In the genomic region with DNA sequence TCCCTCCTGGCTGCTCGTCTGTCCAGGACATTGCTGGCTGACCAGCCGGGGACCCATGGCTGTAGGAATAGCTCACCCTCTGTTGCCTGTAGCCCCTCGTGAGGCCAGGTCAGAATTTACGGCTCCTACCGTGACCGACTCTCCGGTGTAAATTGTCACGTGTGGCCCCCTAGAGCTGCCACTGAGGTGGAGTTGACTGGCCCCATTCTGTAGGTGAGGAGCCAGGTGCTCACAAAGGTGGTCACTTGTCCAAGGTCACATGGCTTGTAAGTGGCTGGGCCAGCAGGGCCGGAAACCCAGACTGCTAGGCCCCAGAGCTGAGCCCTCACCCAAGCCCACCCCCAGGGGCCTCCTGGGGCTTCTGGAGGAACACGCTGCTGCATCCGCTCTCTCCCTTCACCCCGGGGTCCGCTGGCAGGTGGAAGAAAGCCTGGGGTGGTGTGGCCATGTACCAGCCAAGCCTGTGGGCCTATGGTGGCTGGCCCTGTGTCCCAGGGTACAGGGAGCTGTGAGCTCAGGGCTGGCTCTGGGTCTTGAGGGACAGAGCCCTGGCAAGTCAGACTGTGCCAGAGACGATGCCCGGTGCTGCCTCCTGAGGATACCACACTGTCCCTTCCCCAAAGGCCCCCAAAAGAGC, we compare ENCODE assay signal across 1 cellular context.
TF ChIP-seq lines count a peak whose summit lies in the region.

No MANE protein-coding gene starts in this region.

TF ChIP-seq in H1, 55 proteins besides CTCF, POLR2A, EP300 and RAD21:
- no peak for TF ChIP-seq CTBP2 (IDR thresholded peaks at IDR 0.05; ENCODE audit: borderline replicate concordance, insufficient read depth, insufficient read length, low read length)
- TF ChIP-seq PHF8 (conservative IDR thresholded peaks at IDR 0.05; ENCODE audit: low read depth, low read length) = no peak
- TF ChIP-seq SIRT6 (IDR thresholded peaks at IDR 0.05; ENCODE audit: low read length) = no peak
- no peak for TF ChIP-seq KDM4A (IDR thresholded peaks at IDR 0.05; ENCODE audit: low read depth, low read length, severe bottlenecking)
- TF ChIP-seq RBBP5 (IDR thresholded peaks at IDR 0.05; ENCODE audit: borderline replicate concordance, low read depth, low read length) = no peak
- TF ChIP-seq TAF7 (optimal IDR thresholded peaks at IDR 0.05; ENCODE audit: borderline replicate concordance, low read depth, low read length) = no peak
- no peak for TF ChIP-seq SRF (IDR thresholded peaks at IDR 0.05; ENCODE audit: low read depth, low read length)
- TF ChIP-seq POU5F1 (IDR thresholded peaks at IDR 0.05; ENCODE audit: low read depth, low read length) = no peak
- no peak for TF ChIP-seq TEAD4 (IDR thresholded peaks at IDR 0.05; ENCODE audit: low read depth, low read length)
- no peak for TF ChIP-seq MAFK (IDR thresholded peaks at IDR 0.05; ENCODE audit: low read depth, low read length)
- TF ChIP-seq BRCA1 (IDR thresholded peaks at IDR 0.05; ENCODE audit: low read depth, low read length) = no peak
- TF ChIP-seq SIN3A (conservative IDR thresholded peaks at IDR 0.05 in 1 of 2, IDR thresholded peaks at IDR 0.05 in 1 of 2; ENCODE audit: low read depth in 1 of 2, low read length in 2 of 2) = no peak
- TF ChIP-seq KDM5A (IDR thresholded peaks at IDR 0.05; ENCODE audit: low read length) = no peak
- TF ChIP-seq RNF2 (IDR thresholded peaks at IDR 0.05; ENCODE audit: borderline replicate concordance, low read depth, low read length, missing control alignments, poor library complexity, severe bottlenecking) = no peak
- TF ChIP-seq, protein P1, sequence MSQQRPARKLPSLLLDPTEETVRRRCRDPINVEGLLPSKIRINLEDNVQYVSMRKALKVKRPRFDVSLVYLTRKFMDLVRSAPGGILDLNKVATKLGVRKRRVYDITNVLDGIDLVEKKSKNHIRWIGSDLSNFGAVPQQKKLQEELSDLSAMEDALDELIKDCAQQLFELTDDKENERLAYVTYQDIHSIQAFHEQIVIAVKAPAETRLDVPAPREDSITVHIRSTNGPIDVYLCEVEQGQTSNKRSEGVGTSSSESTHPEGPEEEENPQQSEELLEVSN (IDR thresholded peaks at IDR 0.05) = no peak
- TF ChIP-seq, protein P2, sequence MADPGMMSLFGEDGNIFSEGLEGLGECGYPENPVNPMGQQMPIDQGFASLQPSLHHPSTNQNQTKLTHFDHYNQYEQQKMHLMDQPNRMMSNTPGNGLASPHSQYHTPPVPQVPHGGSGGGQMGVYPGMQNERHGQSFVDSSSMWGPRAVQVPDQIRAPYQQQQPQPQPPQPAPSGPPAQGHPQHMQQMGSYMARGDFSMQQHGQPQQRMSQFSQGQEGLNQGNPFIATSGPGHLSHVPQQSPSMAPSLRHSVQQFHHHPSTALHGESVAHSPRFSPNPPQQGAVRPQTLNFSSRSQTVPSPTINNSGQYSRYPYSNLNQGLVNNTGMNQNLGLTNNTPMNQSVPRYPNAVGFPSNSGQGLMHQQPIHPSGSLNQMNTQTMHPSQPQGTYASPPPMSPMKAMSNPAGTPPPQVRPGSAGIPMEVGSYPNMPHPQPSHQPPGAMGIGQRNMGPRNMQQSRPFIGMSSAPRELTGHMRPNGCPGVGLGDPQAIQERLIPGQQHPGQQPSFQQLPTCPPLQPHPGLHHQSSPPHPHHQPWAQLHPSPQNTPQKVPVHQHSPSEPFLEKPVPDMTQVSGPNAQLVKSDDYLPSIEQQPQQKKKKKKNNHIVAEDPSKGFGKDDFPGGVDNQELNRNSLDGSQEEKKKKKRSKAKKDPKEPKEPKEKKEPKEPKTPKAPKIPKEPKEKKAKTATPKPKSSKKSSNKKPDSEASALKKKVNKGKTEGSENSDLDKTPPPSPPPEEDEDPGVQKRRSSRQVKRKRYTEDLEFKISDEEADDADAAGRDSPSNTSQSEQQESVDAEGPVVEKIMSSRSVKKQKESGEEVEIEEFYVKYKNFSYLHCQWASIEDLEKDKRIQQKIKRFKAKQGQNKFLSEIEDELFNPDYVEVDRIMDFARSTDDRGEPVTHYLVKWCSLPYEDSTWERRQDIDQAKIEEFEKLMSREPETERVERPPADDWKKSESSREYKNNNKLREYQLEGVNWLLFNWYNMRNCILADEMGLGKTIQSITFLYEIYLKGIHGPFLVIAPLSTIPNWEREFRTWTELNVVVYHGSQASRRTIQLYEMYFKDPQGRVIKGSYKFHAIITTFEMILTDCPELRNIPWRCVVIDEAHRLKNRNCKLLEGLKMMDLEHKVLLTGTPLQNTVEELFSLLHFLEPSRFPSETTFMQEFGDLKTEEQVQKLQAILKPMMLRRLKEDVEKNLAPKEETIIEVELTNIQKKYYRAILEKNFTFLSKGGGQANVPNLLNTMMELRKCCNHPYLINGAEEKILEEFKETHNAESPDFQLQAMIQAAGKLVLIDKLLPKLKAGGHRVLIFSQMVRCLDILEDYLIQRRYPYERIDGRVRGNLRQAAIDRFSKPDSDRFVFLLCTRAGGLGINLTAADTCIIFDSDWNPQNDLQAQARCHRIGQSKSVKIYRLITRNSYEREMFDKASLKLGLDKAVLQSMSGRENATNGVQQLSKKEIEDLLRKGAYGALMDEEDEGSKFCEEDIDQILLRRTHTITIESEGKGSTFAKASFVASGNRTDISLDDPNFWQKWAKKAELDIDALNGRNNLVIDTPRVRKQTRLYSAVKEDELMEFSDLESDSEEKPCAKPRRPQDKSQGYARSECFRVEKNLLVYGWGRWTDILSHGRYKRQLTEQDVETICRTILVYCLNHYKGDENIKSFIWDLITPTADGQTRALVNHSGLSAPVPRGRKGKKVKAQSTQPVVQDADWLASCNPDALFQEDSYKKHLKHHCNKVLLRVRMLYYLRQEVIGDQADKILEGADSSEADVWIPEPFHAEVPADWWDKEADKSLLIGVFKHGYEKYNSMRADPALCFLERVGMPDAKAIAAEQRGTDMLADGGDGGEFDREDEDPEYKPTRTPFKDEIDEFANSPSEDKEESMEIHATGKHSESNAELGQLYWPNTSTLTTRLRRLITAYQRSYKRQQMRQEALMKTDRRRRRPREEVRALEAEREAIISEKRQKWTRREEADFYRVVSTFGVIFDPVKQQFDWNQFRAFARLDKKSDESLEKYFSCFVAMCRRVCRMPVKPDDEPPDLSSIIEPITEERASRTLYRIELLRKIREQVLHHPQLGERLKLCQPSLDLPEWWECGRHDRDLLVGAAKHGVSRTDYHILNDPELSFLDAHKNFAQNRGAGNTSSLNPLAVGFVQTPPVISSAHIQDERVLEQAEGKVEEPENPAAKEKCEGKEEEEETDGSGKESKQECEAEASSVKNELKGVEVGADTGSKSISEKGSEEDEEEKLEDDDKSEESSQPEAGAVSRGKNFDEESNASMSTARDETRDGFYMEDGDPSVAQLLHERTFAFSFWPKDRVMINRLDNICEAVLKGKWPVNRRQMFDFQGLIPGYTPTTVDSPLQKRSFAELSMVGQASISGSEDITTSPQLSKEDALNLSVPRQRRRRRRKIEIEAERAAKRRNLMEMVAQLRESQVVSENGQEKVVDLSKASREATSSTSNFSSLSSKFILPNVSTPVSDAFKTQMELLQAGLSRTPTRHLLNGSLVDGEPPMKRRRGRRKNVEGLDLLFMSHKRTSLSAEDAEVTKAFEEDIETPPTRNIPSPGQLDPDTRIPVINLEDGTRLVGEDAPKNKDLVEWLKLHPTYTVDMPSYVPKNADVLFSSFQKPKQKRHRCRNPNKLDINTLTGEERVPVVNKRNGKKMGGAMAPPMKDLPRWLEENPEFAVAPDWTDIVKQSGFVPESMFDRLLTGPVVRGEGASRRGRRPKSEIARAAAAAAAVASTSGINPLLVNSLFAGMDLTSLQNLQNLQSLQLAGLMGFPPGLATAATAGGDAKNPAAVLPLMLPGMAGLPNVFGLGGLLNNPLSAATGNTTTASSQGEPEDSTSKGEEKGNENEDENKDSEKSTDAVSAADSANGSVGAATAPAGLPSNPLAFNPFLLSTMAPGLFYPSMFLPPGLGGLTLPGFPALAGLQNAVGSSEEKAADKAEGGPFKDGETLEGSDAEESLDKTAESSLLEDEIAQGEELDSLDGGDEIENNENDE (IDR thresholded peaks at IDR 0.05; ENCODE audit: insufficient replicate concordance, low read length) = no peak
- no peak for TF ChIP-seq SP2 (IDR thresholded peaks at IDR 0.05; ENCODE audit: low read length)
- TF ChIP-seq, protein P3, sequence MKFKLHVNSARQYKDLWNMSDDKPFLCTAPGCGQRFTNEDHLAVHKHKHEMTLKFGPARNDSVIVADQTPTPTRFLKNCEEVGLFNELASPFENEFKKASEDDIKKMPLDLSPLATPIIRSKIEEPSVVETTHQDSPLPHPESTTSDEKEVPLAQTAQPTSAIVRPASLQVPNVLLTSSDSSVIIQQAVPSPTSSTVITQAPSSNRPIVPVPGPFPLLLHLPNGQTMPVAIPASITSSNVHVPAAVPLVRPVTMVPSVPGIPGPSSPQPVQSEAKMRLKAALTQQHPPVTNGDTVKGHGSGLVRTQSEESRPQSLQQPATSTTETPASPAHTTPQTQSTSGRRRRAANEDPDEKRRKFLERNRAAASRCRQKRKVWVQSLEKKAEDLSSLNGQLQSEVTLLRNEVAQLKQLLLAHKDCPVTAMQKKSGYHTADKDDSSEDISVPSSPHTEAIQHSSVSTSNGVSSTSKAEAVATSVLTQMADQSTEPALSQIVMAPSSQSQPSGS (IDR thresholded peaks at IDR 0.05; ENCODE audit: low read length) = no peak
- no peak for TF ChIP-seq KDM1A (IDR thresholded peaks at IDR 0.05; ENCODE audit: borderline replicate concordance, low read length)
- no peak for TF ChIP-seq POLR2AphosphoS5 (IDR thresholded peaks at IDR 0.05; ENCODE audit: low read depth, low read length)
